16 cellular contexts compared by ENCODE assay signal in genomic region chr17:70390059-70390458, GRCh38.
A peak's percentile ranks its signal among the peaks of the same experiment; 100 is the strongest.
DNase-seq lines count a peak whose midpoint lies in the region; ATAC-seq, FAIRE-seq and TF ChIP-seq lines count a peak whose summit lies in the region.
"Had no signal": no experiment of that assay in that cellular context is flagged by ENCODE, and none has a peak within 500 bp of the region (broad histone marks: within the 10 kb centered on the region; RNA-seq: fewer than 3 reads in every experiment).

No MANE protein-coding gene starts in this region.

- no peaks in the 10 kb centered on the region for H4K20me1 ChIP-seq in K562 (replicated peaks; ENCODE audit: control insufficient read depth, insufficient read depth, low read length)

- H3K79me2 ChIP-seq in K562 (ENCODE audit: control insufficient read depth, insufficient read depth, low read length) (no peaks in the 10 kb centered on the region), parathyroid adenoma (no peaks in the 10 kb centered on the region)

- intact Hi-C loops in K562 (cut with micrococcal nuclease) = no loop called here

- CTCF ChIA-PET in K562 (lab: Yijun Ruan, JAX; ENCODE audit: low intra/inter-chr PET ratio) = no interaction called here

- no peak overlapping the region for H3K27ac ChIP-seq in K562 (ENCODE audit: extremely low read depth, low read depth, low read length)
- H3K27ac ChIP-seq in parathyroid adenoma = no peak overlapping the region
- H3K27ac ChIP-seq: A549, C4-2B had no signal

- 2% methylated on average over 4 of the region's 4 CpGs for WGBS in K562 (ENCODE audit: insufficient coverage, low coverage, missing lambda C conversion rate)

- no peaks in the 10 kb centered on the region for H3K9me3 ChIP-seq in K562 (replicated peaks; ENCODE audit: control insufficient read depth, insufficient read depth, low read depth, low read length)
- H3K9me3 ChIP-seq in parathyroid adenoma (ENCODE audit: control insufficient read depth, low read length) = no peaks in the 10 kb centered on the region
- H3K9me3 ChIP-seq: A549, BE2C had no signal

- POLR2A ChIA-PET in K562 (lab: Yijun Ruan, JAX) = no interaction called here

- no peak for TF ChIP-seq RAD21 in K562 (CRISPR knock-in tag; conservative IDR thresholded peaks at IDR 0.05 in 1 of 2, IDR thresholded peaks at IDR 0.05 in 1 of 2)

- no peak for FAIRE-seq in K562 (lab: Jason Lieb, UNC)
- FAIRE-seq: A549, GM12891 had no signal

- DNase-seq in NOMO-1 treated with DMSO at 0.1 percent for 48 hours (lab: John Stamatoyannopoulos, UW; ENCODE audit: unreplicated experiment) (peak; percentile 70), K562 (ENCODE audit: extremely low read depth in 1 of 4, low spot score in 3 of 4) (peak in 1 of 4 experiments; percentile 3), left kidney (ENCODE audit: low read depth, low spot score) (peak; percentile 68), Kasumi-1 (lab: John Stamatoyannopoulos, UW) (no peak)
- DNase-seq: BE2C; CD4-positive, alpha-beta memory T cell; DMS79; H7; IMR-90 had no signal

- no peaks in the 10 kb centered on the region for H3K4me1 ChIP-seq in K562 (replicated peaks in 1 of 2; ENCODE audit: control insufficient read depth in 2 of 2, insufficient read depth in 2 of 2, low read length in 2 of 2)
- peaks cover 25% of the 10 kb centered on the region for H3K4me1 ChIP-seq in parathyroid adenoma
- H3K4me1 ChIP-seq: A549 had no signal

- H3K9ac ChIP-seq in K562 (ENCODE audit: insufficient read depth in 1 of 2, low read depth in 2 of 2, low read length in 2 of 2) = no peak overlapping the region
- H3K9ac ChIP-seq in parathyroid adenoma = no peak overlapping the region

- in situ Hi-C loops in K562 (cut with MboI) = no loop called here

- H2AFZ ChIP-seq in K562 (ENCODE audit: low read depth, low read length) = no peak overlapping the region
- peak overlapping the region; percentile 5 for H2AFZ ChIP-seq in parathyroid adenoma

- ATAC-seq in K562 = no peak
- no peak for ATAC-seq in GM19324 (IDR thresholded peaks at IDR 0.05; ENCODE audit: low FRiP score, unreplicated experiment)
- ATAC-seq in HG03571 (IDR thresholded peaks at IDR 0.05; ENCODE audit: unreplicated experiment) = no peak
- ATAC-seq: A549, GM23338 had no signal

- H3K4me3 ChIP-seq in K562 (no peak overlapping the region), parathyroid adenoma (ENCODE audit: low read depth, low read length) (no peak overlapping the region)
- H3K4me3 ChIP-seq: A549, GM23338 had no signal

- H3K36me3 ChIP-seq in K562 (ENCODE audit: control insufficient read depth, insufficient read depth, low read length) (no peaks in the 10 kb centered on the region), parathyroid adenoma (ENCODE audit: control insufficient read depth, insufficient read depth, low read length) (no peaks in the 10 kb centered on the region)
- H3K36me3 ChIP-seq: BE2C had no signal

- TF ChIP-seq POLR2A in K562 (conservative IDR thresholded peaks at IDR 0.05) = no peak

- no peaks in the 10 kb centered on the region for H3K9me1 ChIP-seq in K562 (ENCODE audit: control insufficient read depth, insufficient read depth, low read length)

- TSS peak; percentile 54 for BruUV-seq in K562 (replicated peaks; lab: Mats Ljungman, UMichigan)

- no peak for TF ChIP-seq EP300 in K562 (IDR thresholded peaks at IDR 0.05; ENCODE audit: low read length)

- TF ChIP-seq CTCF in K562 (IDR thresholded peaks at IDR 0.05 in 2 of 3, conservative IDR thresholded peaks at IDR 0.05 in 1 of 3; ENCODE audit: insufficient read depth in 2 of 3, low read depth in 1 of 3, low read length in 3 of 3) = no peak
- TF ChIP-seq CTCF in parathyroid adenoma (IDR thresholded peaks at IDR 0.05) = no peak

- H3K27me3 ChIP-seq in K562 (ENCODE audit: control insufficient read depth in 2 of 2, insufficient read depth in 2 of 2, low read length in 2 of 2) (no peaks in the 10 kb centered on the region), parathyroid adenoma (ENCODE audit: control insufficient read depth, insufficient read depth, low read length) (no peaks in the 10 kb centered on the region)
- H3K27me3 ChIP-seq: BE2C had no signal

- H3K4me2 ChIP-seq in K562 (ENCODE audit: insufficient read depth, low read length) (no peak overlapping the region), parathyroid adenoma (ENCODE audit: low read length) (no peak overlapping the region)
- H3K4me2 ChIP-seq: A549, GM23338 had no signal

TF ChIP-seq in K562, 482 proteins besides CTCF, POLR2A, EP300 and RAD21:
- no peak for TF ChIP-seq POLR2B (IDR thresholded peaks at IDR 0.05; ENCODE audit: low read depth, partially characterized antibody)
- no peak for TF ChIP-seq ZNF324 (CRISPR knock-in tag; IDR thresholded peaks at IDR 0.05)
- TF ChIP-seq ZFP30 (CRISPR knock-in tag; IDR thresholded peaks at IDR 0.05; ENCODE audit: borderline replicate concordance) = no peak
- TF ChIP-seq ZNF75A (CRISPR knock-in tag; IDR thresholded peaks at IDR 0.05) = no peak
- no peak for TF ChIP-seq TEAD1 (CRISPR knock-in tag; IDR thresholded peaks at IDR 0.05)
- TF ChIP-seq NFE2 (IDR thresholded peaks at IDR 0.05; ENCODE audit: low read depth) = no peak
- no peak for TF ChIP-seq HOXB6 (CRISPR knock-in tag; IDR thresholded peaks at IDR 0.05; ENCODE audit: borderline replicate concordance)
- TF ChIP-seq ZNF655 (CRISPR knock-in tag; IDR thresholded peaks at IDR 0.05) = no peak
- no peak for TF ChIP-seq MLX (CRISPR knock-in tag; conservative IDR thresholded peaks at IDR 0.05)
- TF ChIP-seq HDAC2 (IDR thresholded peaks at IDR 0.05) = no peak
- TF ChIP-seq RBM15 (IDR thresholded peaks at IDR 0.05; ENCODE audit: insufficient read depth, low read length) = no peak
- TF ChIP-seq FOXP4 (CRISPR knock-in tag; IDR thresholded peaks at IDR 0.05; ENCODE audit: borderline replicate concordance) = no peak

Comparison
In these comparisons a context has a peak if more than half of its experiments do, and no peak if none do; other contexts are left out.
1. DNase-seq: peak in NOMO-1 treated with DMSO at 0.1 percent for 48 hours (single experiment) and left kidney (single experiment); none in Kasumi-1 (0 of 2).